Comparison of ENCODE assay signal across 8 cellular contexts in genomic region chr14:99687284-99688209, GRCh38. TPM values are rescaled to one million over a fixed set of nuclear protein-coding genes. Genes with fewer than 3 reads are reported as not detected.
DNase-seq lines count a peak whose midpoint lies in the region; ATAC-seq and TF ChIP-seq lines count a peak whose summit lies in the region.

No MANE protein-coding gene starts in this region.

- TF ChIP-seq EP300 in Ishikawa (IDR thresholded peaks at IDR 0.05; ENCODE audit: borderline replicate concordance), result no peak

- H3K4me1 ChIP-seq in BLaER1 (peaks cover 62% of the 10 kb centered on the region), adrenal gland (replicated peaks in 1 of 2) (peaks cover 9 to 12% of the 10 kb centered on the region in 2 donors)

- H3K27me3 ChIP-seq in BLaER1, result no peaks in the 10 kb centered on the region
- H3K27me3 ChIP-seq in adrenal gland, result no peaks in the 10 kb centered on the region

- no peak for TF ChIP-seq POLR2A in adrenal gland (IDR thresholded peaks at IDR 0.05)

- H3K4me3 ChIP-seq in BLaER1, result no peak overlapping the region
- no peak overlapping the region for H3K4me3 ChIP-seq in adrenal gland

- WGBS in adrenal gland, 4 donors, result 60 to 71% (median 63%) methylated on average over 10 to 12 of the region's 12 CpGs

- peak in 5 of 6 experiments; percentile 27 to 45 (median 32) for TF ChIP-seq CTCF in adrenal gland (IDR thresholded peaks at IDR 0.05)

- no peaks in the 10 kb centered on the region for H3K36me3 ChIP-seq in BLaER1
- no peaks in the 10 kb centered on the region for H3K36me3 ChIP-seq in adrenal gland (replicated peaks in 1 of 2)

- no peaks in the 10 kb centered on the region for H3K9me3 ChIP-seq in BLaER1
- H3K9me3 ChIP-seq in adrenal gland (replicated peaks in 1 of 3), result no peaks in the 10 kb centered on the region

- DNase-seq in adrenal gland, result peak in 1 of 7 donors; percentile 41
- peak; percentile 53 for DNase-seq in mesenteric fat pad (ENCODE audit: low spot score)
- no peak for DNase-seq in UCSD-AML1 (lab: John Stamatoyannopoulos, UW; ENCODE audit: unreplicated experiment)
- no peak for DNase-seq in NCI-H446 treated with DMSO at 0.1 percent for 48 hours (lab: John Stamatoyannopoulos, UW)

- peak overlapping the region; percentile 84 for H3K4me2 ChIP-seq in BLaER1

- ATAC-seq in HG02623 (IDR thresholded peaks at IDR 0.05; ENCODE audit: unreplicated experiment), result no peak
- no peak for ATAC-seq in GM21528 (IDR thresholded peaks at IDR 0.05; ENCODE audit: low FRiP score, unreplicated experiment)

- H3K27ac ChIP-seq in BLaER1, result peak overlapping the region; percentile 67
- H3K27ac ChIP-seq in adrenal gland, result no peak overlapping the region

- 0 out of 2 replicates have a peak overlapping the region, but pooled peaks have one; percentile 3 for H3K9ac ChIP-seq in BLaER1

- TF ChIP-seq RAD21 in Ishikawa (IDR thresholded peaks at IDR 0.05; ENCODE audit: low read depth), result peak; percentile 60

- H4K20me1 ChIP-seq in BLaER1, result no peaks in the 10 kb centered on the region

- intact Hi-C loops in adrenal gland (cut with DNase I), result no loop called here

TF ChIP-seq in Ishikawa, 13 proteins besides CTCF, POLR2A, EP300 and RAD21:
- TF ChIP-seq, protein P1, sequence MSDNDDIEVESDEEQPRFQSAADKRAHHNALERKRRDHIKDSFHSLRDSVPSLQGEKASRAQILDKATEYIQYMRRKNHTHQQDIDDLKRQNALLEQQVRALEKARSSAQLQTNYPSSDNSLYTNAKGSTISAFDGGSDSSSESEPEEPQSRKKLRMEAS (IDR thresholded peaks at IDR 0.05), result no peak
- TF ChIP-seq ZBTB7A (IDR thresholded peaks at IDR 0.05; ENCODE audit: low read depth), result peak; percentile 100
TF ChIP-seq in Ishikawa: peak in this region for 1.

RNA-seq across cellular contexts. Expression of gene CYP46A1, which starts 3.4 kb away (rescaled TPM):
- total RNA-seq in adrenal gland (1 to 10 TPM in 6 of 8 donors, under 1 TPM in 2; 0.85 to 3.2 (median 2.1) TPM), mesenteric fat pad (3.1 TPM)
- 1 to 10 TPM; 1.6 to 5.9 (median 3.0) TPM for polyA plus RNA-seq in adrenal gland

RNA-seq across cellular contexts. Expression of gene HHIPL1, which starts 42.6 kb away (rescaled TPM):
- total RNA-seq in adrenal gland (1 to 10 TPM; 1.3 to 2.9 (median 1.7) TPM), mesenteric fat pad (3.8 TPM)
- polyA plus RNA-seq in adrenal gland, result under 1 TPM; 0.20 to 0.64 (median 0.51) TPM
